Comparison of ENCODE assay signal across 27 cellular contexts in the genomic region with DNA sequence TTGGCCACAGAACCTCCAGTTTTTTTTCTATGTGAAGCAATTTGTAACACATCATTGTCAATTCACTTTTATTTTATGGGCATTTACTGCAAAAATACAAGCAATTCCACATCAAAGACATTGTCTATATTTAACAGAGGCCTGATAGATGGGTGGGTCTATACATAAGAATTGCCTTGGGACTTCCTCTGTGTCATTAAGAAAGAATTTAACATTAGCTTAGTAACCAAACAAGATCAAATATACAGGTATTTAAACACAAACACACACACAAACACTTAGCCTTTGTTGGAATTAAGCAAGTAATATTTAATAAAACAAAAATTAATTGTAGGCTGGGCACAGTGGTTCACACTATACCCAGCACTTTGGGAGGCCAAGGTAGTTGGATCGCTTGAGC. TPM values are rescaled to one million over a fixed set of nuclear protein-coding genes. Genes with fewer than 3 reads are reported as not detected.
DNase-seq lines count a peak whose midpoint lies in the region; ATAC-seq and TF ChIP-seq lines count a peak whose summit lies in the region.
"Had no signal": no experiment of that assay in that cellular context is flagged by ENCODE, and none has a peak within 500 bp of the region (broad histone marks: within the 10 kb centered on the region; RNA-seq: fewer than 3 reads in every experiment).

No MANE protein-coding gene starts in this region.

- no peaks in the 10 kb centered on the region for H3K9me3 ChIP-seq in mammary epithelial cell (replicated peaks; ENCODE audit: insufficient read depth, low read length)
- H3K9me3 ChIP-seq in breast epithelium: no peaks in the 10 kb centered on the region
- no peaks in the 10 kb centered on the region for H3K9me3 ChIP-seq in RWPE2 (ENCODE audit: severe bottlenecking)
- H3K9me3 ChIP-seq: BE2C had no signal

- no TSS peak for BruUV-seq in mammary epithelial cell (replicated peaks; lab: Mats Ljungman, UMichigan)

- H3K27me3 ChIP-seq in mammary epithelial cell (ENCODE audit: insufficient read depth, low read length) (no peaks in the 10 kb centered on the region), breast epithelium (no peaks in the 10 kb centered on the region), RWPE2 (ENCODE audit: insufficient read depth, poor library complexity, severe bottlenecking) (no peaks in the 10 kb centered on the region)
- H3K27me3 ChIP-seq: BE2C had no signal

- dilution Hi-C loops in mammary epithelial cell (cut with HindIII; ENCODE audit: low sequenced_read_pairs): no loop called here

- DNase-seq in mammary epithelial cell (no peak), breast epithelium (ENCODE audit: low spot score in 2 of 2) (no peak), RWPE2 (ENCODE audit: low spot score) (no peak), epithelial cell of prostate (ENCODE audit: low read depth, low spot score) (no peak), GOT3 (lab: John Stamatoyannopoulos, UW) (no peak)
- no peak for DNase-seq in activated naive CD4-positive, alpha-beta T cell treated with anti-CD3 and anti-CD28 coated beads, Interleukin-2, amount 50 U/mL, for 16 hours
- DNase-seq: ACHN; BE2C; CD8-positive, alpha-beta memory T cell; DMS153; DND-41; H7; HFFc6; NCI-H1092; NCI-H1417 treated with DMSO at 0.1 percent for 48 hours; NCI-H187; NCI-H2081 treated with DMSO at 0.1 percent for 48 hours; NCI-H2171; NCI-H226; NCI-H510A; NCI-H69; OCI-M1; RPMI8226; SHP77 had no signal

- peaks cover 4% of the 10 kb centered on the region for H3K79me2 ChIP-seq in mammary epithelial cell (ENCODE audit: insufficient read depth, low read length)

- H2AFZ ChIP-seq in mammary epithelial cell (ENCODE audit: low read depth, low read length): no peak overlapping the region

- H3K4me2 ChIP-seq in mammary epithelial cell (ENCODE audit: insufficient read depth, low read depth, low read length): no peak overlapping the region
- H3K4me2 ChIP-seq: KMS-11 had no signal

- no peak for TF ChIP-seq POLR2A in breast epithelium (IDR thresholded peaks at IDR 0.05)

- 0 out of 3 replicates have a peak, but pooled peaks have one; percentile 13 for ATAC-seq in RWPE2 (ENCODE audit: low read depth)
- no peak for ATAC-seq in GM19452 (IDR thresholded peaks at IDR 0.05; ENCODE audit: unreplicated experiment)

- intact Hi-C loops in mammary epithelial cell (cut with micrococcal nuclease): loop anchor here (10.0 kb wide), 1 partner anchor 458 kb away; no protein-coding TSS in a partner anchor
- intact Hi-C loops in breast epithelium (cut with DNase I; ENCODE audit: low total_unique reads): no loop called here

- in situ Hi-C loops in mammary epithelial cell (cut with MboI; ENCODE audit: low sequenced_read_pairs in 2 of 2): loop anchor here (10.0 kb wide), 2 partner anchors 262 to 312 kb away; no protein-coding TSS in a partner anchor

- H3K9ac ChIP-seq in mammary epithelial cell (ENCODE audit: insufficient read depth, low read length): peak overlapping the region; percentile 13
- H3K9ac ChIP-seq: KMS-11 had no signal

- H3K36me3 ChIP-seq in mammary epithelial cell (ENCODE audit: insufficient read depth, low read length) (no peaks in the 10 kb centered on the region), breast epithelium (no peaks in the 10 kb centered on the region), RWPE2 (ENCODE audit: low read depth) (no peaks in the 10 kb centered on the region)
- H3K36me3 ChIP-seq: BE2C had no signal

- 89% methylated on average over 1 of the region's 1 CpG for WGBS in mammary epithelial cell (ENCODE audit: low coverage, missing lambda C conversion rate)

- no peaks in the 10 kb centered on the region for H4K20me1 ChIP-seq in mammary epithelial cell (ENCODE audit: insufficient read depth, low read length)

- H3K4me3 ChIP-seq in mammary epithelial cell (replicated peaks in 1 of 3; ENCODE audit: insufficient read depth in 1 of 3, low read depth in 2 of 3, low read length in 3 of 3): no peak overlapping the region
- no peak overlapping the region for H3K4me3 ChIP-seq in breast epithelium
- H3K4me3 ChIP-seq in RWPE2 (ENCODE audit: severe bottlenecking): no peak overlapping the region

- H3K4me1 ChIP-seq in mammary epithelial cell (ENCODE audit: insufficient read depth, low read length): peaks cover 12% of the 10 kb centered on the region
- H3K4me1 ChIP-seq in breast epithelium: no peaks in the 10 kb centered on the region
- H3K4me1 ChIP-seq in RWPE2 (ENCODE audit: insufficient read depth, poor library complexity, severe bottlenecking): peaks cover 9% of the 10 kb centered on the region
- H3K4me1 ChIP-seq: BE2C had no signal

- CTCF ChIA-PET in mammary epithelial cell (lab: Charles Lee; ENCODE audit: low non-redundant PET): interaction anchor here (0.7 kb wide), 1 partner anchor 135 kb away, joined by 3 read pairs; no protein-coding TSS in a partner anchor

- TF ChIP-seq CTCF in mammary epithelial cell (conservative IDR thresholded peaks at IDR 0.05 in 1 of 2, IDR thresholded peaks at IDR 0.05 in 1 of 2; ENCODE audit: extremely low read depth in 1 of 2, insufficient read depth in 1 of 2, low read depth in 1 of 2, low read length in 2 of 2) (no peak), breast epithelium (IDR thresholded peaks at IDR 0.05) (no peak), RWPE2 (IDR thresholded peaks at IDR 0.05; ENCODE audit: poor library complexity, severe bottlenecking) (no peak)

- peak overlapping the region; percentile 57 for H3K27ac ChIP-seq in mammary epithelial cell (ENCODE audit: insufficient read depth, low read depth, low read length)
- H3K27ac ChIP-seq in breast epithelium: no peak overlapping the region
- H3K27ac ChIP-seq in RWPE2 (ENCODE audit: poor library complexity, severe bottlenecking): peak overlapping the region; percentile 47
- H3K27ac ChIP-seq in epithelial cell of prostate: peak overlapping the region; percentile 55
- H3K27ac ChIP-seq: 22Rv1, KMS-11 had no signal

RNA-seq across cellular contexts. Expression of a gene that starts 4.3 kb away (rescaled TPM):
- total RNA-seq in mammary epithelial cell (10 to 100 TPM in 1 of 2 donors, 1 to 10 TPM in 1; 5.7 to 35.8 TPM), breast epithelium (10 to 100 TPM; 11.0 to 17.7 (median 14.8) TPM)
- polyA plus RNA-seq in mammary epithelial cell: 31.7 TPM
- polyA minus RNA-seq in mammary epithelial cell: 36.5 TPM

RNA-seq across cellular contexts. Expression of a gene that starts 6.4 kb away (rescaled TPM):
- total RNA-seq in mammary epithelial cell (10 to 100 TPM; 31.5 to 92.1 TPM), breast epithelium (10 to 100 TPM; 21.2 to 33.6 (median 30.5) TPM)
- 43.9 TPM for polyA plus RNA-seq in mammary epithelial cell
- polyA minus RNA-seq in mammary epithelial cell: 24.1 TPM

Comparison
In these comparisons a context has a peak if more than half of its experiments do, and no peak if none do; other contexts are left out.
1. H3K27ac ChIP-seq: peak in mammary epithelial cell (single experiment), RWPE2 (single experiment) and epithelial cell of prostate (single experiment); none in breast epithelium (0 of 2).